8 cellular contexts compared by ENCODE assay signal in genomic region chr11:65855927-65856363, GRCh38. TPM values are rescaled to one million over a fixed set of nuclear protein-coding genes. Genes with fewer than 3 reads are reported as not detected.
DNase-seq lines count a peak whose midpoint lies in the region; ATAC-seq and TF ChIP-seq lines count a peak whose summit lies in the region.

No MANE protein-coding gene starts in this region.

- H3K4me3 ChIP-seq in left ventricle myocardium inferior: peak overlapping the region; percentile 80
- H3K4me3 ChIP-seq in ascending aorta: peak overlapping the region; percentile 84 to 99
- H3K4me3 ChIP-seq in mesenchymal stem cell (ENCODE audit: insufficient read depth in 1 of 2, low read depth in 1 of 2, low read length in 2 of 2): peak overlapping the region in 1 of 2 experiments; percentile 94
- H3K4me3 ChIP-seq in vagina: peak overlapping the region; percentile 95 to 100
- H3K4me3 ChIP-seq in WERI-Rb-1 (ENCODE audit: low read depth, low read length): no peak overlapping the region

- TF ChIP-seq CTCF in left ventricle myocardium inferior (IDR thresholded peaks at IDR 0.05; ENCODE audit: borderline replicate concordance): no peak
- no peak for TF ChIP-seq CTCF in ascending aorta (IDR thresholded peaks at IDR 0.05)
- no peak for TF ChIP-seq CTCF in vagina (IDR thresholded peaks at IDR 0.05)
- no peak for TF ChIP-seq CTCF in WERI-Rb-1 (IDR thresholded peaks at IDR 0.05; ENCODE audit: low read depth, low read length)

- DNase-seq in left ventricle myocardium inferior: no peak
- no peak for DNase-seq in left cardiac atrium
- no peak for DNase-seq in ascending aorta (ENCODE audit: low spot score in 2 of 2)
- no peak for DNase-seq in mesenchymal stem cell
- no peak for DNase-seq in vagina (ENCODE audit: extremely low spot score in 2 of 2)
- DNase-seq in WERI-Rb-1: no peak
- no peak for DNase-seq in NCI-H1694 (lab: John Stamatoyannopoulos, UW)

- H2BK120ac ChIP-seq in mesenchymal stem cell (ENCODE audit: low read depth, low read length): no peak overlapping the region

- TF ChIP-seq POLR2A in vagina (IDR thresholded peaks at IDR 0.05): no peak

- peak overlapping the region; percentile 94 for H3K9ac ChIP-seq in mesenchymal stem cell (ENCODE audit: low read length)

- H3K9me3 ChIP-seq in left ventricle myocardium inferior (replicated peaks): peaks cover 7% of the 10 kb centered on the region
- no peaks in the 10 kb centered on the region for H3K9me3 ChIP-seq in ascending aorta
- peaks cover 5% of the 10 kb centered on the region for H3K9me3 ChIP-seq in mesenchymal stem cell (ENCODE audit: control insufficient read depth, low read length)
- no peaks in the 10 kb centered on the region for H3K9me3 ChIP-seq in vagina
- H3K9me3 ChIP-seq in WERI-Rb-1 (ENCODE audit: severe bottlenecking): peaks cover 5% of the 10 kb centered on the region

- peaks cover 65% of the 10 kb centered on the region for H3K4me1 ChIP-seq in left ventricle myocardium inferior
- H3K4me1 ChIP-seq in ascending aorta: peaks cover 7 to 16% of the 10 kb centered on the region in 2 donors
- peaks cover 31% of the 10 kb centered on the region for H3K4me1 ChIP-seq in mesenchymal stem cell (ENCODE audit: control insufficient read depth, insufficient read depth, low read depth, low read length)
- peaks cover 35% of the 10 kb centered on the region for H3K4me1 ChIP-seq in vagina

- H3K27ac ChIP-seq in left ventricle myocardium inferior (replicated peaks) (peak overlapping the region; percentile 97), ascending aorta (no peak overlapping the region), mesenchymal stem cell (ENCODE audit: low read length, poor library complexity, severe bottlenecking) (no peak overlapping the region), vagina (no peak overlapping the region), WERI-Rb-1 (no peak overlapping the region)

- H3K27me3 ChIP-seq in left ventricle myocardium inferior (ENCODE audit: low read depth) (no peaks in the 10 kb centered on the region), ascending aorta (no peaks in the 10 kb centered on the region), mesenchymal stem cell (ENCODE audit: control insufficient read depth in 1 of 2, insufficient read depth in 1 of 2, low read length in 2 of 2) (no peaks in the 10 kb centered on the region), vagina (no peaks in the 10 kb centered on the region), WERI-Rb-1 (ENCODE audit: insufficient read depth, low read depth, severe bottlenecking) (no peaks in the 10 kb centered on the region)

- no peak overlapping the region for H2BK5ac ChIP-seq in mesenchymal stem cell (ENCODE audit: low read depth, low read length, poor library complexity, severe bottlenecking)

- H3K14ac ChIP-seq in mesenchymal stem cell (ENCODE audit: low read length in 2 of 2): no peak overlapping the region

- no peak overlapping the region for H2BK12ac ChIP-seq in mesenchymal stem cell (ENCODE audit: low read length in 2 of 2)

- no peak overlapping the region for H3K18ac ChIP-seq in mesenchymal stem cell (ENCODE audit: low read depth in 1 of 2, low read length in 2 of 2)

- H2AK5ac ChIP-seq in mesenchymal stem cell (ENCODE audit: low read length, severe bottlenecking): no peak overlapping the region

- no peak overlapping the region for H2BK15ac ChIP-seq in mesenchymal stem cell (ENCODE audit: low read depth, poor library complexity, severe bottlenecking)

- ATAC-seq in left cardiac atrium (no peak), GM19328 (IDR thresholded peaks at IDR 0.05; ENCODE audit: unreplicated experiment) (no peak)

- no peak overlapping the region for H4K8ac ChIP-seq in mesenchymal stem cell (ENCODE audit: low read length)

- H3K36me3 ChIP-seq in left ventricle myocardium inferior (peaks cover 54% of the 10 kb centered on the region), ascending aorta (peaks cover 47 to 53% of the 10 kb centered on the region in 2 donors), mesenchymal stem cell (ENCODE audit: control insufficient read depth in 1 of 2, insufficient read depth in 2 of 2, low read depth in 1 of 2, low read length in 2 of 2) (peaks cover 53 to 55% of the 10 kb centered on the region in 2 experiments), vagina (peaks cover 0 to 49% of the 10 kb centered on the region in 2 donors), WERI-Rb-1 (peaks cover 73% of the 10 kb centered on the region)

- 95% methylated on average over 15 of the region's 15 CpGs for WGBS in mesenchymal stem cell

- H4K91ac ChIP-seq in mesenchymal stem cell (ENCODE audit: low read length): no peak overlapping the region

- H3K4ac ChIP-seq in mesenchymal stem cell (ENCODE audit: low read depth in 1 of 2, low read length in 2 of 2): no peak overlapping the region

- H3K79me1 ChIP-seq in mesenchymal stem cell (replicated peaks; ENCODE audit: low read length, poor library complexity, severe bottlenecking): peaks cover under 1% of the 10 kb centered on the region

- H3K23ac ChIP-seq in mesenchymal stem cell (ENCODE audit: low read length in 2 of 2): no peak overlapping the region

- peak overlapping the region; percentile 64 for H3K4me2 ChIP-seq in mesenchymal stem cell (ENCODE audit: low read length, poor library complexity, severe bottlenecking)

- intact Hi-C loops in left ventricle myocardium inferior (cut with micrococcal nuclease): no loop called here
- intact Hi-C loops in left cardiac atrium (cut with DNase I): no loop called here
- intact Hi-C loops in ascending aorta (cut with DNase I): loop anchor here (5.0 to 10.0 kb wide), 2 partner anchors 409 to 439 kb away; partner anchors contain the start of gene RAB1B
- intact Hi-C loops in vagina (cut with DNase I): no loop called here

- H2AFZ ChIP-seq in mesenchymal stem cell (ENCODE audit: low read depth, low read length): no peak overlapping the region

RNA-seq across cellular contexts. Expression of gene CFL1, which starts 2.0 kb away (rescaled TPM):
- total RNA-seq in left ventricle myocardium inferior (299 TPM), left cardiac atrium (100 to 1,000 TPM; 439 to 554 TPM), ascending aorta (974 TPM), vagina (589 TPM)
- 1,234 TPM for polyA plus RNA-seq in mesenchymal stem cell (2013, experiment 1 of 2)
- 1,236 TPM for polyA plus RNA-seq in mesenchymal stem cell (2013, experiment 2 of 2)

RNA-seq across cellular contexts. Expression of gene MUS81, which starts 4.3 kb away (rescaled TPM):
- 31.5 TPM for total RNA-seq in left ventricle myocardium inferior
- 10 to 100 TPM; 36.1 to 37.6 TPM for total RNA-seq in left cardiac atrium
- total RNA-seq in ascending aorta: 45.0 TPM
- 36.8 TPM for polyA plus RNA-seq in mesenchymal stem cell (2013, experiment 1 of 2)
- 36.2 TPM for polyA plus RNA-seq in mesenchymal stem cell (2013, experiment 2 of 2)
- 48.9 TPM for total RNA-seq in vagina

RNA-seq across cellular contexts. Expression of gene EFEMP2, which starts 16.7 kb away (rescaled TPM):
- total RNA-seq in left ventricle myocardium inferior (85.1 TPM), left cardiac atrium (100 to 1,000 TPM in 1 of 2 donors, 10 to 100 TPM in 1; 98.0 to 103 TPM), ascending aorta (92.8 TPM), vagina (57.9 TPM)
- polyA plus RNA-seq in mesenchymal stem cell (2013, experiment 1 of 2): 306 TPM
- polyA plus RNA-seq in mesenchymal stem cell (2013, experiment 2 of 2): 314 TPM

RNA-seq across cellular contexts. Expression of gene SNX32, which starts 22.2 kb away (rescaled TPM):
- total RNA-seq in left ventricle myocardium inferior (not detected), left cardiac atrium (not detected), ascending aorta (not detected), vagina (1.5 TPM)
- polyA plus RNA-seq in mesenchymal stem cell (2013, experiment 1 of 2): 0.66 TPM
- polyA plus RNA-seq in mesenchymal stem cell (2013, experiment 2 of 2): 0.48 TPM

RNA-seq across cellular contexts. Expression of gene CTSW, which starts 23.7 kb away (rescaled TPM):
- 0.49 TPM for total RNA-seq in left ventricle myocardium inferior
- total RNA-seq in left cardiac atrium: 1 to 10 TPM in 1 of 2 donors, under 1 TPM in 1; 0.99 to 2.7 TPM
- not detected for total RNA-seq in ascending aorta
- 0.11 TPM for polyA plus RNA-seq in mesenchymal stem cell (2013, experiment 1 of 2)
- not detected for polyA plus RNA-seq in mesenchymal stem cell (2013, experiment 2 of 2)
- 0.74 TPM for total RNA-seq in vagina
